ENCODE assay signal across 10 cellular contexts in genomic region chr17:17737938-17738894, GRCh38. TPM values are rescaled to one million over a fixed set of nuclear protein-coding genes. Genes with fewer than 3 reads are reported as not detected.
DNase-seq lines count a peak whose midpoint lies in the region; ATAC-seq, FAIRE-seq and TF ChIP-seq lines count a peak whose summit lies in the region.
"Had no signal": no experiment of that assay in that cellular context is flagged by ENCODE, and none has a peak within 500 bp of the region (broad histone marks: within the 10 kb centered on the region; RNA-seq: fewer than 3 reads in every experiment).

No MANE protein-coding gene starts in this region.

- H3K9me3 ChIP-seq in A549 (no peaks in the 10 kb centered on the region), esophagus squamous epithelium (no peaks in the 10 kb centered on the region), neural progenitor cell (ENCODE audit: low read depth) (no peaks in the 10 kb centered on the region)

- WGBS in A549 (ENCODE audit: missing lambda C conversion rate) = 27% methylated on average over 6 of the region's 16 CpGs
- 30 to 46% methylated on average over 2 to 4 of the region's 16 CpGs for WGBS in esophagus squamous epithelium, 2 donors

- H3K27me3 ChIP-seq in esophagus squamous epithelium (no peaks in the 10 kb centered on the region), neural progenitor cell (peaks cover 11% of the 10 kb centered on the region)

- ATAC-seq in A549 (peak; percentile 32 to 74), GM21526 (IDR thresholded peaks at IDR 0.05; ENCODE audit: low FRiP score, unreplicated experiment) (no peak), HG03159 (IDR thresholded peaks at IDR 0.05; ENCODE audit: unreplicated experiment) (no peak)

- POLR2A ChIA-PET in A549 (lab: Yijun Ruan, JAX) = no interaction called here

- no peak overlapping the region for H3K4me3 ChIP-seq in A549
- peak overlapping the region in 1 of 4 donors; percentile 27 for H3K4me3 ChIP-seq in esophagus squamous epithelium
- H3K4me3 ChIP-seq in neural progenitor cell = no peak overlapping the region
- no peak overlapping the region for H3K4me3 ChIP-seq in coronary artery

- H3K4me2 ChIP-seq in A549 (peak overlapping the region; percentile 83), neural progenitor cell (no peak overlapping the region)

- H3K36me3 Mint-ChIP-seq in neural progenitor cell = peaks cover 6% of the 10 kb centered on the region
- H3K36me3 Mint-ChIP-seq: CD4-positive, alpha-beta memory T cell had no signal

- H3K4me3 Mint-ChIP-seq in neural progenitor cell = no peak overlapping the region

- H4K20me1 ChIP-seq in neural progenitor cell (ENCODE audit: low read depth) = peaks cover 99% of the 10 kb centered on the region

- DNase-seq in A549 (ENCODE audit: low read depth in 1 of 2, low spot score in 1 of 2) (peak in 1 of 2 experiments; percentile 83), esophagus squamous epithelium (lab: John Stamatoyannopoulos, UW) (no peak), neural progenitor cell (ENCODE audit: low spot score) (peak; percentile 63), coronary artery (ENCODE audit: low spot score) (no peak), HuH-7.5 (ENCODE audit: low spot score) (no peak)
- DNase-seq: activated effector memory CD4-positive, alpha-beta T cell treated with anti-CD3 and anti-CD28 coated beads, Interleukin-2, amount 50 U/mL, for 16 hours; CD4-positive, alpha-beta memory T cell had no signal

- H3F3A ChIP-seq in neural progenitor cell (ENCODE audit: low read depth) = peaks cover 32% of the 10 kb centered on the region

- H3K79me2 ChIP-seq in neural progenitor cell (ENCODE audit: low read depth) = peaks cover 11% of the 10 kb centered on the region

- CTCF ChIA-PET in A549 (lab: Yijun Ruan, JAX) = interaction anchor here (0.9 to 3.4 kb wide), 12 partner anchors 10 to 181 kb away, joined by 3 to 22 read pairs (median 5); no protein-coding TSS in a partner anchor

- H3K27me3 Mint-ChIP-seq in neural progenitor cell (ENCODE audit: insufficient read depth, low read depth) = peaks cover 6% of the 10 kb centered on the region
- H3K27me3 Mint-ChIP-seq: CD4-positive, alpha-beta memory T cell had no signal

- H3K27ac Mint-ChIP-seq in neural progenitor cell = no peak overlapping the region

- H3K9ac ChIP-seq in neural progenitor cell = no peak overlapping the region

- peaks cover 64% of the 10 kb centered on the region for H3K4me1 Mint-ChIP-seq in neural progenitor cell

- H3K27ac ChIP-seq in A549 (peak overlapping the region; percentile 87 to 97), esophagus squamous epithelium (peak overlapping the region; percentile 85 to 92 (median 88)), neural progenitor cell (no peak overlapping the region), coronary artery (peak overlapping the region in 1 of 2 donors; percentile 52)

- no peak for TF ChIP-seq RAD21 in A549 (conservative IDR thresholded peaks at IDR 0.05 in 1 of 2, IDR thresholded peaks at IDR 0.05 in 1 of 2)

- no peak for FAIRE-seq in A549 (lab: Jason Lieb, UNC)

- TF ChIP-seq EP300 in A549 (IDR thresholded peaks at IDR 0.05) = no peak

- H2AFZ ChIP-seq in neural progenitor cell (replicated peaks) = no peak overlapping the region

- H3K9me3 Mint-ChIP-seq in neural progenitor cell = no peaks in the 10 kb centered on the region

- H3K36me3 ChIP-seq in esophagus squamous epithelium = no peaks in the 10 kb centered on the region
- H3K36me3 ChIP-seq in neural progenitor cell = no peaks in the 10 kb centered on the region

- TF ChIP-seq POLR2A in A549 (IDR thresholded peaks at IDR 0.05; ENCODE audit: low read length) (peak; percentile 19), esophagus squamous epithelium (IDR thresholded peaks at IDR 0.05) (no peak)

- no peak for TF ChIP-seq CTCF in A549 (IDR thresholded peaks at IDR 0.05)
- TF ChIP-seq CTCF in esophagus squamous epithelium (IDR thresholded peaks at IDR 0.05) = no peak
- TF ChIP-seq CTCF in neural progenitor cell (IDR thresholded peaks at IDR 0.05) = no peak
- no peak for TF ChIP-seq CTCF in coronary artery (IDR thresholded peaks at IDR 0.05)

- intact Hi-C loops in esophagus squamous epithelium (cut with DNase I) = no loop called here

- H3K4me1 ChIP-seq in A549 (peaks cover 84% of the 10 kb centered on the region), esophagus squamous epithelium (peaks cover 50 to 74% (median 56%) of the 10 kb centered on the region in 3 donors), neural progenitor cell (peaks cover 43% of the 10 kb centered on the region)

TF ChIP-seq in A549, 52 proteins besides CTCF, POLR2A, EP300 and RAD21 (continues in another document):
- TF ChIP-seq ZNF302 (CRISPR knock-in tag; IDR thresholded peaks at IDR 0.05) (peak; percentile 43; the same call in 1 of the 2 replicates), MAFK (IDR thresholded peaks at IDR 0.05; ENCODE audit: partially characterized antibody) (no peak), RCOR1 (IDR thresholded peaks at IDR 0.05; ENCODE audit: low read depth, low read length) (no peak), PBX3 (IDR thresholded peaks at IDR 0.05) (no peak), BCL3 (IDR thresholded peaks at IDR 0.05) (no peak), NFE2L2 (conservative IDR thresholded peaks at IDR 0.05; ENCODE audit: low read length) (no peak), RFX5 (IDR thresholded peaks at IDR 0.05) (no peak), CEBPB (IDR thresholded peaks at IDR 0.05) (no peak), CHD4 (IDR thresholded peaks at IDR 0.05; ENCODE audit: borderline replicate concordance) (no peak), NPAS2 (CRISPR knock-in tag; IDR thresholded peaks at IDR 0.05; ENCODE audit: borderline replicate concordance) (no peak), ESRRA (IDR thresholded peaks at IDR 0.05; ENCODE audit: borderline replicate concordance, low read length) (no peak), CBX8 (IDR thresholded peaks at IDR 0.05) (no peak)

TF ChIP-seq in PFSK-1, 5 proteins besides CTCF, POLR2A, EP300 and RAD21:
- no peak for TF ChIP-seq REST (IDR thresholded peaks at IDR 0.05; ENCODE audit: insufficient read depth in 1 of 2, low read depth in 2 of 2, low read length in 2 of 2)
- TF ChIP-seq SIN3A (IDR thresholded peaks at IDR 0.05; ENCODE audit: borderline replicate concordance, insufficient read depth, low read length) = 0 out of 2 replicates have a peak, but pooled peaks have one; percentile 19

RNA-seq across cellular contexts. Expression of gene RAI1, which starts 57.0 kb away (rescaled TPM):
- polyA plus RNA-seq in A549 (2011; rRNA removed) (3.5 and 7.1 TPM in 2 replicates), A549 (2017; fragmentation: RNase III; extraction: RNeasy Plus Mini Kit Qiagen cat#74134 plus additional on column Dnase treatment) (18.9 to 23.8 TPM (median 23.3 TPM) in 3 replicates)
- 7.1 and 11.2 TPM in 2 replicates for polyA plus RNA-seq in A549 (2012; cell fraction: cytosol; rRNA removed)
- 27.6 and 28.1 TPM in 2 replicates for polyA plus RNA-seq in A549 (2012; cell fraction: nucleus; rRNA removed)
- polyA minus RNA-seq in A549 (2011; rRNA and poly(A)+ RNA removed) = 5.7 and 9.7 TPM in 2 replicates
- polyA plus RNA-seq in PFSK-1 (2012; ENCODE audit: insufficient read length, low read depth) = 52.1 TPM
- total RNA-seq in esophagus squamous epithelium (10 to 100 TPM; 17.0 to 36.3 (median 22.3) TPM), neural progenitor cell (ENCODE audit: low replicate concordance) (18.0 and 27.4 TPM in 2 replicates)

Comparison
In these comparisons a context has a peak if more than half of its experiments do, and no peak if none do; other contexts are left out.
1. ATAC-seq: peak in A549 (2 of 2); none in GM21526 (single experiment) and HG03159 (single experiment).